In the genomic region with DNA sequence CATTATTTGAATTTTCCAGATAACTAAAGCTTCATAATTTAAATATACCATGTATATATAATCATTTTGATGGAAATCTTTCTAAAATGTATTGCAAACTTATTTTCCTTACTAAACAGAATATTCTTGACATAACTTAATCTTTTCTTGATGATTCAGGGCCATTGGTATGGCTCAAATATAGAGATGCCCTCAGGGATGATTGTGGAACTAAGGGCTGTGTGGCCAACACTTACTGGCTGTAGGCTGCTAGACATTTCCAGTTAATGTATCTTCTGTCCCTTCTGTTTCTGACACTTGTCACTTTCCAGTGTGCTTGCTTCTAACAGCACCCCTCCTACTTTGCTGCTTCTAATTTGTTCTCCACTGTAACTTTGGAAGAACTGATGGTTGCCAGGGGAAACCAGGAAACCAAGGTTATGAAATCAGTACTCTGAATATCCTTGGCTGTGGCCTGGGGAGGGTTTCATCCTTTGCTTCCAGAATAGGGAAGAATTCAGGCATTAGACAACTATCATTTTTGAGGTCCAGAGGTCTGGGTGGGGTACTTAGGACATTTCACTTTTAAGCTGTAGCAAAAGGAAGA, we compare ENCODE assay signal across 27 cellular contexts.
DNase-seq lines count a peak whose midpoint lies in the region; FAIRE-seq and TF ChIP-seq lines count a peak whose summit lies in the region.
"Had no signal": no experiment of that assay in that cellular context is flagged by ENCODE, and none has a peak within 500 bp of the region (broad histone marks: within the 10 kb centered on the region; RNA-seq: fewer than 3 reads in every experiment).

No MANE protein-coding gene starts in this region.

- H3K27ac ChIP-seq in breast epithelium (no peak overlapping the region), astrocyte (ENCODE audit: low read depth, low read length) (no peak overlapping the region), A673 (ENCODE audit: low read depth, low read length, poor library complexity, severe bottlenecking) (no peak overlapping the region), transverse colon (no peak overlapping the region)
- H3K27ac ChIP-seq: 22Rv1, SJSA1, skin epidermis had no signal

- H3K4me3 Mint-ChIP-seq in MCF 10A (ENCODE audit: unreplicated experiment) (no peak overlapping the region), astrocyte (ENCODE audit: unreplicated experiment) (no peak overlapping the region)
- H3K4me3 Mint-ChIP-seq: activated CD8-positive, alpha-beta T cell treated with anti-CD3 and anti-CD28 coated beads for 36 hours; activated T-cell treated with anti-CD3 and anti-CD28 coated beads, Interleukin-2, amount 50 U/mL, for 24 hours; naive thymus-derived CD4-positive, alpha-beta T cell; T-helper 2 cell treated with Interferon-gamma antibody and Interleukin-4, amounts not matched to agents 5 μg/mL and 100 μg/mL, for 36 hours had no signal

- H3K4me3 ChIP-seq in breast epithelium, result no peak overlapping the region
- H3K4me3 ChIP-seq in astrocyte (ENCODE audit: insufficient read depth, low read depth, low read length), result no peak overlapping the region
- H3K4me3 ChIP-seq in A673 (ENCODE audit: low read depth, low read length, poor library complexity, severe bottlenecking), result no peak overlapping the region
- no peak overlapping the region for H3K4me3 ChIP-seq in transverse colon
- H3K4me3 ChIP-seq: SJSA1, skin epidermis had no signal

- H3K79me2 ChIP-seq in astrocyte (ENCODE audit: insufficient read depth, low read length), result no peaks in the 10 kb centered on the region

- DNase-seq in MCF 10A (ENCODE audit: unreplicated experiment) (peak; percentile 61), breast epithelium (ENCODE audit: low spot score in 2 of 2) (no peak), astrocyte (ENCODE audit: low read depth) (peak; percentile 4), foreskin melanocyte (peak; percentile 64), NK-92 (lab: John Stamatoyannopoulos, UW; ENCODE audit: unreplicated experiment) (no peak), NCI-H2227 (lab: John Stamatoyannopoulos, UW; ENCODE audit: unreplicated experiment) (no peak), A673 (ENCODE audit: low spot score) (no peak), transverse colon (no peak)
- DNase-seq: activated CD4-positive, CD25-positive, alpha-beta regulatory T cell; activated CD8-positive, alpha-beta T cell treated with anti-CD3 and anti-CD28 coated beads for 36 hours; activated T-cell treated with anti-CD3 and anti-CD28 coated beads, Interleukin-2, amount 50 U/mL, for 24 hours; DMS79; KG1; naive thymus-derived CD4-positive, alpha-beta T cell; NCI-H1048; NCI-H2107; NCI-H69; OCI-M1; posterior cingulate gyrus; stimulated activated CD4-positive, alpha-beta T cell treated with anti-CD3 and anti-CD28 coated beads, Interleukin-4, amount 100 ng/mL, for 4 hours; substantia nigra had no signal

- TF ChIP-seq POLR2A in breast epithelium (IDR thresholded peaks at IDR 0.05), result no peak
- TF ChIP-seq POLR2A in transverse colon (IDR thresholded peaks at IDR 0.05), result no peak

- H3K4me1 ChIP-seq in breast epithelium (no peaks in the 10 kb centered on the region), astrocyte (ENCODE audit: insufficient read depth, low read length) (no peaks in the 10 kb centered on the region), A673 (ENCODE audit: insufficient read depth, low read length, poor library complexity, severe bottlenecking) (no peaks in the 10 kb centered on the region), transverse colon (no peaks in the 10 kb centered on the region)
- H3K4me1 ChIP-seq: SJSA1 had no signal

- H3K27me3 ChIP-seq in breast epithelium (no peaks in the 10 kb centered on the region), astrocyte (ENCODE audit: insufficient read depth, low read length) (no peaks in the 10 kb centered on the region), A673 (replicated peaks; ENCODE audit: insufficient read depth, low read depth, low read length, poor library complexity) (no peaks in the 10 kb centered on the region), transverse colon (no peaks in the 10 kb centered on the region)
- H3K27me3 ChIP-seq: SJSA1 had no signal

- H3K27ac Mint-ChIP-seq in MCF 10A (ENCODE audit: low read depth, unreplicated experiment) (peak overlapping the region; percentile 53), astrocyte (ENCODE audit: unreplicated experiment) (no peak overlapping the region)
- H3K27ac Mint-ChIP-seq: activated CD8-positive, alpha-beta T cell treated with anti-CD3 and anti-CD28 coated beads for 36 hours; activated naive CD4-positive, alpha-beta T cell treated with anti-CD3 and anti-CD28 coated beads, Interleukin-2, amount 50 U/mL, for 72 hours; activated T-cell treated with anti-CD3 and anti-CD28 coated beads, Interleukin-2, amount 50 U/mL, for 24 hours; naive thymus-derived CD4-positive, alpha-beta T cell; T-helper 2 cell treated with Interferon-gamma antibody and Interleukin-4, amounts not matched to agents 5 μg/mL and 100 μg/mL, for 36 hours had no signal

- no peaks in the 10 kb centered on the region for H4K20me1 ChIP-seq in astrocyte (ENCODE audit: insufficient read depth, low read length)

- intact Hi-C loops in MCF 10A (cut with micrococcal nuclease) (no loop called here), breast epithelium (cut with DNase I; ENCODE audit: low total_unique reads) (no loop called here), A673 (cut with micrococcal nuclease; ENCODE audit: unreplicated experiment) (no loop called here), transverse colon (cut with DNase I; ENCODE audit: low total_unique reads) (no loop called here)

- no peak overlapping the region for H3K4me2 ChIP-seq in astrocyte (ENCODE audit: low read length)

- H3K4me1 Mint-ChIP-seq in MCF 10A (ENCODE audit: insufficient read depth, unreplicated experiment), result peaks cover 16% of the 10 kb centered on the region
- H3K4me1 Mint-ChIP-seq in astrocyte (ENCODE audit: low read depth, unreplicated experiment), result peaks cover 4% of the 10 kb centered on the region
- H3K4me1 Mint-ChIP-seq: naive thymus-derived CD4-positive, alpha-beta T cell had no signal

- peaks cover 9 to 18% of the 10 kb centered on the region in 2 donors for H3K9me3 ChIP-seq in breast epithelium
- H3K9me3 ChIP-seq in astrocyte (ENCODE audit: insufficient read depth, low read depth, low read length), result no peaks in the 10 kb centered on the region
- H3K9me3 ChIP-seq in A673 (ENCODE audit: low read depth, low read length, poor library complexity, severe bottlenecking), result no peaks in the 10 kb centered on the region
- H3K9me3 ChIP-seq in transverse colon, result no peaks in the 10 kb centered on the region
- H3K9me3 ChIP-seq: SJSA1 had no signal

- H2AFZ ChIP-seq in astrocyte (ENCODE audit: low read depth, low read length), result no peak overlapping the region

- TF ChIP-seq CTCF in MCF 10A (IDR thresholded peaks at IDR 0.05; ENCODE audit: unreplicated experiment) (no peak), breast epithelium (IDR thresholded peaks at IDR 0.05) (no peak), astrocyte (IDR thresholded peaks at IDR 0.05; ENCODE audit: insufficient read depth, low read depth, low read length) (no peak), A673 (conservative IDR thresholded peaks at IDR 0.05; ENCODE audit: low read depth, low read length) (no peak), transverse colon (IDR thresholded peaks at IDR 0.05) (no peak)

- H3K36me3 Mint-ChIP-seq in MCF 10A (ENCODE audit: insufficient read depth, unreplicated experiment) (no peaks in the 10 kb centered on the region), astrocyte (ENCODE audit: low read depth, unreplicated experiment) (no peaks in the 10 kb centered on the region)

- CTCF ChIA-PET in MCF 10A (lab: Yijun Ruan, JAX), result no interaction called here
- CTCF ChIA-PET in A673 (lab: Charles Lee), result no interaction called here

- H3K9ac ChIP-seq in astrocyte (ENCODE audit: low read length), result no peak overlapping the region

- POLR2A ChIA-PET in MCF 10A (lab: Yijun Ruan, JAX), result no interaction called here
- POLR2A ChIA-PET in A673 (lab: Charles Lee; ENCODE audit: low non-redundant PET), result no interaction called here

- peaks cover 10% of the 10 kb centered on the region for H3K9me3 Mint-ChIP-seq in MCF 10A (ENCODE audit: unreplicated experiment)
- peaks cover 8% of the 10 kb centered on the region for H3K9me3 Mint-ChIP-seq in astrocyte (ENCODE audit: unreplicated experiment)
- H3K9me3 Mint-ChIP-seq: T-helper 2 cell treated with Interferon-gamma antibody and Interleukin-4, amounts not matched to agents 5 μg/mL and 100 μg/mL, for 36 hours had no signal

- H3K36me3 ChIP-seq in breast epithelium (no peaks in the 10 kb centered on the region), astrocyte (ENCODE audit: insufficient read depth, low read length) (no peaks in the 10 kb centered on the region), A673 (ENCODE audit: insufficient read depth, low read length, poor library complexity, severe bottlenecking) (no peaks in the 10 kb centered on the region), transverse colon (no peaks in the 10 kb centered on the region)
- H3K36me3 ChIP-seq: SJSA1 had no signal

- no peak for FAIRE-seq in astrocyte (lab: Jason Lieb, UNC)
- FAIRE-seq: keratinocyte had no signal

- TF ChIP-seq EP300 in transverse colon (IDR thresholded peaks at IDR 0.05; ENCODE audit: low read depth), result no peak

- in situ Hi-C loops in transverse colon (cut with MboI; ENCODE audit: low pct_ligation_motif_present in 1 of 4, low pct_unique_long_range_greater_than_20kb in 1 of 4, low sequenced_read_pairs in 3 of 4), result no loop called here

- H3K27me3 Mint-ChIP-seq in MCF 10A (ENCODE audit: insufficient read depth, unreplicated experiment) (no peaks in the 10 kb centered on the region), astrocyte (ENCODE audit: low read depth, unreplicated experiment) (no peaks in the 10 kb centered on the region)

- BruUV-seq in MCF 10A (replicated peaks; lab: Mats Ljungman, UMichigan), result no TSS peak
- no TSS peak for BruUV-seq in A673 (replicated peaks; lab: Mats Ljungman, UMichigan)

Comparison
In these comparisons a context has a peak if more than half of its experiments do, and no peak if none do; other contexts are left out.
1. DNase-seq: peak in MCF 10A (single experiment), astrocyte (single experiment) and foreskin melanocyte (single experiment); none in breast epithelium (0 of 2), NK-92 (single experiment), NCI-H2227 (single experiment), A673 (single experiment) and transverse colon (single experiment).